Comparison of ENCODE assay signal across 7 cellular contexts in genomic region chr2:97014432-97014831, GRCh38. TPM values are rescaled to one million over a fixed set of nuclear protein-coding genes. Genes with fewer than 3 reads are reported as not detected.
"Had no signal": no experiment of that assay in that cellular context is flagged by ENCODE, and none has a peak within 500 bp of the region (broad histone marks: within the 10 kb centered on the region; RNA-seq: fewer than 3 reads in every experiment).

No MANE protein-coding gene starts in this region.

RNA-seq across cellular contexts. Expression of gene FAM178B, which starts 28.1 kb away (rescaled TPM):
- total RNA-seq: activated T-helper 1 cell treated with anti-CD3 and anti-CD28 coated beads, Interleukin-12 subunit alpha, Interleukin-12 subunit beta, Interleukin-2, Interleukin-4 antibody, amounts not matched to agents 30 ng/mL and 10 ng/mL and 1 ng/mL, durations not matched to agents 14 hours and 24 hours and 36 hours; activated T-helper 17 cell treated with anti-CD3 and anti-CD28 coated beads, Interleukin-2, amount 50 U/mL, for 72 hours; activated T-helper 2 cell treated with anti-CD3 and anti-CD28 coated beads, Interferon-gamma antibody, Interleukin-2, Interleukin-4, amounts not matched to agents 10 μg/mL and 5 μg/mL and 100 μg/mL, durations not matched to agents 14 hours and 24 hours and 36 hours; ascending aorta; astrocyte; body of pancreas; bronchial epithelial cell had no signal
